In the genomic region with DNA sequence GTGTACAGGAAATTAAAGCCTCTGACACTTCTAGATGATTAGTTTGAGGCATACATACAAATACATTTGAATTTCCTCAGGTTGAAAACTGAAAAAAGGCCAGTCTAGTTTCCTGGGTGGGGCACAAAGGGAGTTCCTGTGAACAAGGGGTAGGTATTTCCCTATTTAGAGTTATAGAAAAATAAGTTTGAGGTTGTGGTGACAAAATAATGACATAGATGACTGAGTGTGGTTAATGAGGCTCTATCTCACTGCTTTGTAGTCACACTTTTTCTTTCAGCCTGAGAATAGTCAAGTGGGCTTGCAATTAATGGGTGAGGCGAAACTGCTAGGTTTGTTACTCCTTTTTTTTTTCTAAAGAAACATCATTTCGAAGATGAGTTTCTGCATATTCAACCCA, we compare ENCODE assay signal across 9 cellular contexts. TPM values are rescaled to one million over a fixed set of nuclear protein-coding genes. Genes with fewer than 3 reads are reported as not detected.
DNase-seq lines count a peak whose midpoint lies in the region; ATAC-seq and TF ChIP-seq lines count a peak whose summit lies in the region.
"Had no signal": no experiment of that assay in that cellular context is flagged by ENCODE, and none has a peak within 500 bp of the region (broad histone marks: within the 10 kb centered on the region; RNA-seq: fewer than 3 reads in every experiment).

No MANE protein-coding gene starts in this region.

- 72% methylated on average over 2 of the region's 2 CpGs for WGBS in esophagus muscularis mucosa

- TF ChIP-seq POLR2A in esophagus muscularis mucosa (IDR thresholded peaks at IDR 0.05; ENCODE audit: low read depth) = no peak

- no peak for TF ChIP-seq CTCF in esophagus muscularis mucosa (IDR thresholded peaks at IDR 0.05)

- intact Hi-C loops in esophagus muscularis mucosa (cut with DNase I) = no loop called here

- H3K27ac ChIP-seq in esophagus muscularis mucosa (replicated peaks in 1 of 4) = no peak overlapping the region

- ATAC-seq in GM18498 (IDR thresholded peaks at IDR 0.05; ENCODE audit: unreplicated experiment) = peak; percentile 54
- ATAC-seq in GM21367 (IDR thresholded peaks at IDR 0.05; ENCODE audit: unreplicated experiment) = peak; percentile 52
- ATAC-seq in HG03565 (IDR thresholded peaks at IDR 0.05; ENCODE audit: unreplicated experiment) = peak; percentile 68

- no peak overlapping the region for H3K4me3 ChIP-seq in esophagus muscularis mucosa

- peaks cover 0 to 3% (median 0%) of the 10 kb centered on the region in 4 donors for H3K36me3 ChIP-seq in esophagus muscularis mucosa

- peaks cover 33 to 53% (median 40%) of the 10 kb centered on the region in 4 donors for H3K4me1 ChIP-seq in esophagus muscularis mucosa

- H3K9me3 ChIP-seq in esophagus muscularis mucosa = no peaks in the 10 kb centered on the region

- no peaks in the 10 kb centered on the region for H3K27me3 ChIP-seq in esophagus muscularis mucosa

- peak; percentile 91 for DNase-seq in central memory CD4-positive, alpha-beta T cell
- DNase-seq in esophagus muscularis mucosa (ENCODE audit: extremely low spot score) (no peak), middle frontal gyrus (ENCODE audit: extremely low spot score, low spot score) (no peak), NCI-H69 (lab: John Stamatoyannopoulos, UW) (no peak), HuH-7.5 (ENCODE audit: low spot score) (no peak)
- DNase-seq: midbrain had no signal

- no peak for TF ChIP-seq EP300 in esophagus muscularis mucosa (IDR thresholded peaks at IDR 0.05)

RNA-seq across cellular contexts. Expression of gene SLCO3A1, which starts 4.3 kb away (rescaled TPM):
- total RNA-seq in esophagus muscularis mucosa = 10 to 100 TPM in 3 of 4 donors, 1 to 10 TPM in 1; 5.6 to 17.5 (median 12.3) TPM
